Comparison of ENCODE assay signal across 16 cellular contexts in the genomic region with DNA sequence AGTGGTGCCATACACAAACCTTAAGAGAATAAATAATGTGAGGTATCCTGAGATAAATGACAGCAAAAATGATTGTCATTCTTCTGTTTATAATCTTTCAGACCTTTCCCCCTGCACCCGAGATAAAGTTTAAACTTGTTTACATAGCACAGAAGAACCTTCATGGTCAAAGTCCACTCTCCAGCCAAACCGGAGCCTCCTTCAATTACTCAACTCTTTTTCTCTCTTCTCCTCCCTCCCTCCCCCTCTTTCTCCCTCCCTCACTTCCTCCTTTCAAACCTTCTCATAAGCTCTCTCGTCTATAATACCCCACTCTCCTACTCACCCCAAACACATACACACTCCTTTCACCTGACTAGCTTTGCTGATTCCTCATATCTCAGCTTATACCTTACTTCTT.
"Had no signal": no experiment of that assay in that cellular context is flagged by ENCODE, and none has a peak within 500 bp of the region (broad histone marks: within the 10 kb centered on the region; RNA-seq: fewer than 3 reads in every experiment).

No MANE protein-coding gene starts in this region.

- H3K27ac ChIP-seq: ascending aorta, breast epithelium, esophagus muscularis mucosa, parathyroid adenoma, upper lobe of right lung had no signal

- H3K4me1 ChIP-seq: ascending aorta, breast epithelium, esophagus muscularis mucosa, parathyroid adenoma, upper lobe of right lung had no signal

- H3K36me3 ChIP-seq: ascending aorta, breast epithelium, esophagus muscularis mucosa, upper lobe of right lung had no signal

- H3K27me3 ChIP-seq: ascending aorta, breast epithelium, esophagus muscularis mucosa, upper lobe of right lung had no signal

- DNase-seq: activated CD4-positive, alpha-beta T cell treated with anti-CD3 and anti-CD28 coated beads, Interleukin-2, amount 10 ng/mL, durations not matched to agents 24 days and 14 days; activated CD8-positive, alpha-beta T cell treated with anti-CD3 and anti-CD28 coated beads for 36 hours; activated effector memory CD4-positive, alpha-beta T cell treated with anti-CD3 and anti-CD28 coated beads, Interleukin-2, amount 50 U/mL, for 16 hours; activated T-cell treated with anti-CD3 and anti-CD28 coated beads, Interleukin-2, amount 50 U/mL, for 1 hour; effector CD8-positive, alpha-beta T cell; mesenchymal stem cell; natural killer cell; retina; stimulated activated naive B cell treated with anti-CD40 and anti-IgM and Interleukin-4, amounts not matched to agents 10 μg/mL and 1 μg/mL and 100 μg/mL, for 72 hours; T-helper 1 cell; T-helper 9 cell; upper lobe of right lung had no signal

- ATAC-seq: activated CD8-positive, alpha-beta T cell treated with anti-CD3 and anti-CD28 coated beads for 36 hours; natural killer cell; stimulated activated naive B cell treated with anti-CD40 and anti-IgM and Interleukin-4, amounts not matched to agents 10 μg/mL and 1 μg/mL and 100 μg/mL, for 72 hours; upper lobe of right lung had no signal

- H3K4me3 ChIP-seq: ascending aorta, breast epithelium, esophagus muscularis mucosa, upper lobe of right lung had no signal

- H3K9me3 ChIP-seq: ascending aorta, breast epithelium, esophagus muscularis mucosa, upper lobe of right lung had no signal
